ENCODE assay signal across 8 cellular contexts in genomic region chr21:44558329-44558675, GRCh38. TPM values are rescaled to one million over a fixed set of nuclear protein-coding genes. Genes with fewer than 3 reads are reported as not detected.
"Had no signal": no experiment of that assay in that cellular context is flagged by ENCODE, and none has a peak within 500 bp of the region (broad histone marks: within the 10 kb centered on the region; RNA-seq: fewer than 3 reads in every experiment).

No MANE protein-coding gene starts in this region.

RNA-seq across cellular contexts. Expression of gene KRTAP10-3, which starts 0.3 kb away (rescaled TPM):
- total RNA-seq: LHCN-M2, MCF 10A, OCI-LY7, PC-9, Right ventricle myocardium inferior, RPMI7951, SJCRH30, SK-MEL-5 had no signal

RNA-seq across cellular contexts. Expression of gene KRTAP10-2, which starts 7.0 kb away (rescaled TPM):
- total RNA-seq: LHCN-M2, MCF 10A, OCI-LY7, PC-9, Right ventricle myocardium inferior, RPMI7951, SJCRH30, SK-MEL-5 had no signal

RNA-seq across cellular contexts. Expression of gene KRTAP10-4, which starts 15.2 kb away (rescaled TPM):
- total RNA-seq: LHCN-M2, MCF 10A, OCI-LY7, PC-9, Right ventricle myocardium inferior, RPMI7951, SJCRH30, SK-MEL-5 had no signal

RNA-seq across cellular contexts. Expression of gene KRTAP10-1, which starts 18.3 kb away (rescaled TPM):
- total RNA-seq: LHCN-M2, MCF 10A, PC-9, Right ventricle myocardium inferior, RPMI7951, SJCRH30, SK-MEL-5 had no signal

RNA-seq across cellular contexts. Expression of gene KRTAP10-5, which starts 22.1 kb away (rescaled TPM):
- total RNA-seq: LHCN-M2, MCF 10A, OCI-LY7, PC-9, Right ventricle myocardium inferior, RPMI7951, SJCRH30, SK-MEL-5 had no signal
